Comparison of ENCODE assay signal across 38 cellular contexts in the genomic region with DNA sequence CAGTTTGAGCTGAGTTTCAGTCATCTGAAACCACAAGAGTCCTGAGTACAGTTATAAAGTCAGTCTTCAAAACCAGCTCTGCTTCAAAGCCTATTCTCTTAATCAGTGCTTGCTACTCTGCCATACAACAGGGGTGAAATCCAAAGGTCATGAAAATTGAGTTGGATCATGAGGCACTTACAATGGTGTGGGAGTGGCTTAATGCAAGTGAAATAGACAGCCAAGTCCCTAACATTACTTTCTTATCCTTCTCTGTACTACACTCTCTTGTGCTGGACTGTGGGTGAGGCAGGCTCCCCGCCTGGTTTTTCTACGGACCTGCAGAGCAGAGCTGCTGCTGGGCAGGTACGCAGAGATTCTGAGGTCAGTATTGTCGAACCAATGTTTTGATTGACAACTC. TPM values are rescaled to one million over a fixed set of nuclear protein-coding genes. Genes with fewer than 3 reads are reported as not detected.
"Had no signal": no experiment of that assay in that cellular context is flagged by ENCODE, and none has a peak within 500 bp of the region (broad histone marks: within the 10 kb centered on the region; RNA-seq: fewer than 3 reads in every experiment).

No MANE protein-coding gene starts in this region.

- H3K9me3 Mint-ChIP-seq: activated CD4-positive, alpha-beta memory T cell treated with anti-CD3 and anti-CD28 coated beads for 36 hours; activated naive CD4-positive, alpha-beta T cell treated with anti-CD3 and anti-CD28 coated beads for 36 hours; activated naive CD4-positive, alpha-beta T cell treated with anti-CD3 and anti-CD28 coated beads, Interleukin-2, amount 50 U/mL, for 24 hours; activated T-helper 1 cell treated with anti-CD3 and anti-CD28 coated beads, Interleukin-12 subunit alpha, Interleukin-12 subunit beta, Interleukin-2, Interleukin-4 antibody, amounts not matched to agents 30 ng/mL and 10 ng/mL and 1 ng/mL, durations not matched to agents 14 hours and 24 hours and 36 hours; activated T-helper 2 cell treated with anti-CD3 and anti-CD28 coated beads, Interferon-gamma antibody, Interleukin-2, Interleukin-4, amounts not matched to agents 10 μg/mL and 5 μg/mL and 100 μg/mL, durations not matched to agents 14 hours and 24 hours and 36 hours; T-helper 2 cell treated with Interferon-gamma antibody and Interleukin-4, amounts not matched to agents 5 μg/mL and 100 μg/mL, for 36 hours had no signal

- ATAC-seq: activated CD4-positive, alpha-beta T cell treated with anti-CD3 and anti-CD28 coated beads for 36 hours; activated CD8-positive, alpha-beta memory T cell treated with anti-CD3 and anti-CD28 coated beads, Interleukin-2, amount 10 ng/mL, durations not matched to agents 7 days and 5 days; activated CD8-positive, alpha-beta T cell treated with anti-CD3 and anti-CD28 coated beads, Interleukin-2, amount 10 ng/mL, durations not matched to agents 7 days and 5 days; activated naive CD8-positive, alpha-beta T cell treated with anti-CD3 and anti-CD28 coated beads, Interleukin-2, amount 50 U/mL, for 24 hours; body of pancreas; gastroesophageal sphincter; heart right ventricle; T-helper 17 cell had no signal

- H3K4me3 ChIP-seq: adrenal gland, body of pancreas, colonic mucosa, esophagus squamous epithelium, gastroesophageal sphincter, heart right ventricle had no signal

- H3K4me1 Mint-ChIP-seq: activated CD4-positive, alpha-beta T cell treated with anti-CD3 and anti-CD28 coated beads for 36 hours; activated CD4-positive, alpha-beta T cell treated with anti-CD3 and anti-CD28 coated beads, Interleukin-2, amount 10 ng/mL, durations not matched to agents 24 days and 14 days; activated CD8-positive, alpha-beta memory T cell treated with anti-CD3 and anti-CD28 coated beads, Interleukin-2, amount 10 ng/mL, durations not matched to agents 7 days and 5 days; activated naive CD4-positive, alpha-beta T cell treated with anti-CD3 and anti-CD28 coated beads, Interleukin-2, amount 50 U/mL, for 24 hours; activated naive CD8-positive, alpha-beta T cell treated with anti-CD3 and anti-CD28 coated beads for 36 hours; activated naive CD8-positive, alpha-beta T cell treated with anti-CD3 and anti-CD28 coated beads, Interleukin-2, amount 50 U/mL, for 24 hours; T-helper 17 cell had no signal

- H3K9me3 ChIP-seq: adrenal gland, body of pancreas, colonic mucosa, esophagus squamous epithelium, heart right ventricle had no signal

- FAIRE-seq: endometrium, endothelial cell of umbilical vein had no signal

- DNase-seq: activated CD4-positive, alpha-beta memory T cell treated with anti-CD3 and anti-CD28 coated beads for 36 hours; activated CD4-positive, alpha-beta T cell treated with anti-CD3 and anti-CD28 coated beads for 36 hours; activated CD4-positive, alpha-beta T cell treated with anti-CD3 and anti-CD28 coated beads, Interleukin-2, amount 10 ng/mL, durations not matched to agents 24 days and 14 days; activated CD4-positive, CD25-positive, alpha-beta regulatory T cell; activated CD4-positive, CD25-positive, alpha-beta regulatory T cell treated with anti-CD3 and anti-CD28 coated beads, Interleukin-2, amount 50 U/mL, for 72 hours; activated CD8-positive, alpha-beta memory T cell treated with anti-CD3 and anti-CD28 coated beads, Interleukin-2, amount 10 ng/mL, durations not matched to agents 7 days and 5 days; activated CD8-positive, alpha-beta memory T cell treated with anti-CD3 and anti-CD28 coated beads, Interleukin-2, amount 50 U/mL, for 4 hours; activated CD8-positive, alpha-beta T cell treated with anti-CD3 and anti-CD28 coated beads, Interleukin-2, amount 10 ng/mL, durations not matched to agents 7 days and 5 days; activated effector memory CD4-positive, alpha-beta T cell treated with anti-CD3 and anti-CD28 coated beads, Interleukin-2, amount 50 U/mL, for 16 hours; activated naive CD4-positive, alpha-beta T cell treated with anti-CD3 and anti-CD28 coated beads for 36 hours; activated naive CD8-positive, alpha-beta T cell treated with anti-CD3 and anti-CD28 coated beads for 36 hours; activated naive CD8-positive, alpha-beta T cell treated with anti-CD3 and anti-CD28 coated beads, Interleukin-2, amount 50 U/mL, for 24 hours; activated T-cell treated with anti-CD3 and anti-CD28 coated beads, Interleukin-2, amount 50 U/mL, for 1 hour; activated T-cell treated with anti-CD3 and anti-CD28 coated beads, Interleukin-2, amount 50 U/mL, for 48 hours; adrenal gland; amygdala; aorta; body of pancreas; caudate nucleus; cerebellar nuclear complex; colonic mucosa; effector CD8-positive, alpha-beta T cell; esophagus squamous epithelium; foreskin melanocyte; heart right ventricle; T-helper 17 cell; T1000 had no signal

- H3K27ac ChIP-seq: adrenal gland, body of pancreas, colonic mucosa, epithelial cell of prostate, esophagus squamous epithelium, gastroesophageal sphincter, heart right ventricle had no signal

- H3K4me3 Mint-ChIP-seq: activated CD4-positive, alpha-beta memory T cell treated with anti-CD3 and anti-CD28 coated beads for 36 hours; activated CD4-positive, alpha-beta T cell treated with anti-CD3 and anti-CD28 coated beads for 36 hours; activated CD4-positive, alpha-beta T cell treated with anti-CD3 and anti-CD28 coated beads, Interleukin-2, amount 10 ng/mL, durations not matched to agents 24 days and 14 days; activated CD8-positive, alpha-beta memory T cell treated with anti-CD3 and anti-CD28 coated beads, Interleukin-2, amount 10 ng/mL, durations not matched to agents 7 days and 5 days; activated CD8-positive, alpha-beta T cell treated with anti-CD3 and anti-CD28 coated beads, Interleukin-2, amount 10 ng/mL, durations not matched to agents 7 days and 5 days; activated naive CD4-positive, alpha-beta T cell treated with anti-CD3 and anti-CD28 coated beads for 36 hours; activated naive CD4-positive, alpha-beta T cell treated with anti-CD3 and anti-CD28 coated beads, Interleukin-2, amount 50 U/mL, for 24 hours; activated naive CD8-positive, alpha-beta T cell treated with anti-CD3 and anti-CD28 coated beads for 36 hours; activated naive CD8-positive, alpha-beta T cell treated with anti-CD3 and anti-CD28 coated beads, Interleukin-2, amount 50 U/mL, for 24 hours; activated T-helper 1 cell treated with anti-CD3 and anti-CD28 coated beads, Interleukin-12 subunit alpha, Interleukin-12 subunit beta, Interleukin-2, Interleukin-4 antibody, amounts not matched to agents 30 ng/mL and 10 ng/mL and 1 ng/mL, durations not matched to agents 14 hours and 24 hours and 36 hours; T-helper 17 cell; T-helper 2 cell treated with Interferon-gamma antibody and Interleukin-4, amounts not matched to agents 5 μg/mL and 100 μg/mL, for 36 hours had no signal

- H3K36me3 Mint-ChIP-seq: activated CD4-positive, alpha-beta memory T cell treated with anti-CD3 and anti-CD28 coated beads for 36 hours; activated CD8-positive, alpha-beta memory T cell treated with anti-CD3 and anti-CD28 coated beads, Interleukin-2, amount 10 ng/mL, durations not matched to agents 7 days and 5 days; activated naive CD4-positive, alpha-beta T cell treated with anti-CD3 and anti-CD28 coated beads, Interleukin-2, amount 50 U/mL, for 24 hours; activated naive CD8-positive, alpha-beta T cell treated with anti-CD3 and anti-CD28 coated beads for 36 hours had no signal

- H3K27ac Mint-ChIP-seq: activated CD4-positive, alpha-beta memory T cell treated with anti-CD3 and anti-CD28 coated beads for 36 hours; activated CD4-positive, alpha-beta T cell treated with anti-CD3 and anti-CD28 coated beads for 36 hours; activated CD4-positive, alpha-beta T cell treated with anti-CD3 and anti-CD28 coated beads, Interleukin-2, amount 10 ng/mL, durations not matched to agents 24 days and 14 days; activated CD8-positive, alpha-beta memory T cell treated with anti-CD3 and anti-CD28 coated beads, Interleukin-2, amount 10 ng/mL, durations not matched to agents 7 days and 5 days; activated CD8-positive, alpha-beta T cell treated with anti-CD3 and anti-CD28 coated beads, Interleukin-2, amount 10 ng/mL, durations not matched to agents 7 days and 5 days; activated naive CD4-positive, alpha-beta T cell treated with anti-CD3 and anti-CD28 coated beads for 36 hours; activated naive CD4-positive, alpha-beta T cell treated with anti-CD3 and anti-CD28 coated beads, Interleukin-2, amount 50 U/mL, for 24 hours; activated naive CD8-positive, alpha-beta T cell treated with anti-CD3 and anti-CD28 coated beads for 36 hours; activated naive CD8-positive, alpha-beta T cell treated with anti-CD3 and anti-CD28 coated beads, Interleukin-2, amount 50 U/mL, for 24 hours; activated T-helper 1 cell treated with anti-CD3 and anti-CD28 coated beads, Interleukin-12 subunit alpha, Interleukin-12 subunit beta, Interleukin-2, Interleukin-4 antibody, amounts not matched to agents 30 ng/mL and 10 ng/mL and 1 ng/mL, durations not matched to agents 14 hours and 24 hours and 36 hours; activated T-helper 2 cell treated with anti-CD3 and anti-CD28 coated beads, Interferon-gamma antibody, Interleukin-2, Interleukin-4, amounts not matched to agents 10 μg/mL and 5 μg/mL and 100 μg/mL, durations not matched to agents 14 hours and 24 hours and 36 hours; T-helper 17 cell; T-helper 2 cell treated with Interferon-gamma antibody and Interleukin-4, amounts not matched to agents 5 μg/mL and 100 μg/mL, for 36 hours had no signal

- H3K36me3 ChIP-seq: adrenal gland, colonic mucosa, esophagus squamous epithelium, gastroesophageal sphincter, heart right ventricle had no signal

- H3K4me1 ChIP-seq: adrenal gland, body of pancreas, colonic mucosa, esophagus squamous epithelium, gastroesophageal sphincter, heart right ventricle had no signal

RNA-seq across cellular contexts. Expression of gene CBLN1, which starts 12.4 kb away (rescaled TPM):
- total RNA-seq: activated CD4-positive, alpha-beta memory T cell treated with anti-CD3 and anti-CD28 coated beads for 36 hours; activated CD4-positive, alpha-beta T cell treated with anti-CD3 and anti-CD28 coated beads for 36 hours; activated CD4-positive, alpha-beta T cell treated with anti-CD3 and anti-CD28 coated beads, Interleukin-2, amount 10 ng/mL, durations not matched to agents 24 days and 14 days; activated CD8-positive, alpha-beta memory T cell treated with anti-CD3 and anti-CD28 coated beads for 36 hours; activated CD8-positive, alpha-beta memory T cell treated with anti-CD3 and anti-CD28 coated beads, Interleukin-2, amount 10 ng/mL, durations not matched to agents 7 days and 5 days; activated CD8-positive, alpha-beta T cell treated with anti-CD3 and anti-CD28 coated beads, Interleukin-2, amount 10 ng/mL, durations not matched to agents 7 days and 5 days; activated naive CD4-positive, alpha-beta T cell treated with anti-CD3 and anti-CD28 coated beads for 36 hours; activated naive CD8-positive, alpha-beta T cell treated with anti-CD3 and anti-CD28 coated beads for 36 hours; activated T-helper 1 cell treated with anti-CD3 and anti-CD28 coated beads, Interleukin-12 subunit alpha, Interleukin-12 subunit beta, Interleukin-2, Interleukin-4 antibody, amounts not matched to agents 30 ng/mL and 10 ng/mL and 1 ng/mL, durations not matched to agents 14 hours and 24 hours and 36 hours; activated T-helper 2 cell treated with anti-CD3 and anti-CD28 coated beads, Interferon-gamma antibody, Interleukin-2, Interleukin-4, amounts not matched to agents 10 μg/mL and 5 μg/mL and 100 μg/mL, durations not matched to agents 14 hours and 24 hours and 36 hours; endothelial cell of umbilical vein; fibroblast of lung; fibroblast of villous mesenchyme; T-helper 17 cell had no signal
- polyA plus RNA-seq: aorta, endothelial cell of umbilical vein, fibroblast of lung had no signal
